In the genomic region with DNA sequence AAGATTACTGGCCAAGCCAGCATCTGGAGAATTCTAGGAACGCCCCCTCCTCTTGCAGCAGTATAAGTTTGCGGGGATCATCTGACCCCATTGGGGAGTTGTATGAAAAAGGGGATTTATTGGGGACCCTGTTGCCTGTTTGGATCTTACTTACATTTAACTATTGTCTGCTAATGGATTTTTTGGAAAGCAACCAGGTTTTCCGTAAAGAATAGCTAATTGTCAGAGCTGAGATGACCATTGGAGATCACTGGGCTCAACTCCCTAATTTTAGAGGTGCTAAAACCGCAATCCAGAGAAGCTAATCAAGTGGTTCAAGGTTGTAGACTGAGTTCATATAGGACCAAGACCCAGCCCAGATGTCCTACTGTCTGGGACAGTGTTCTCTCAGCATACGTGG, we compare ENCODE assay signal across 33 cellular contexts. TPM values are rescaled to one million over a fixed set of nuclear protein-coding genes. Genes with fewer than 3 reads are reported as not detected.
DNase-seq lines count a peak whose midpoint lies in the region; ATAC-seq and TF ChIP-seq lines count a peak whose summit lies in the region.
"Had no signal": no experiment of that assay in that cellular context is flagged by ENCODE, and none has a peak within 500 bp of the region (broad histone marks: within the 10 kb centered on the region; RNA-seq: fewer than 3 reads in every experiment).

No MANE protein-coding gene starts in this region.

- no peaks in the 10 kb centered on the region for H3K9me3 ChIP-seq in uterus
- no peaks in the 10 kb centered on the region for H3K9me3 ChIP-seq in CD4-positive, alpha-beta memory T cell (ENCODE audit: control insufficient read depth in 1 of 2, low read length in 2 of 2)
- H3K9me3 ChIP-seq: colonic mucosa, heart left ventricle, MG63, mucosa of descending colon, pancreas had no signal

- no peaks in the 10 kb centered on the region for H3K27me3 Mint-ChIP-seq in chondrocyte (ENCODE audit: low read depth)
- H3K27me3 Mint-ChIP-seq in activated T-cell treated with anti-CD3 and anti-CD28 coated beads, Interleukin-2, amount 50 U/mL, for 72 hours (ENCODE audit: low read depth) = peaks cover 7% of the 10 kb centered on the region
- H3K27me3 Mint-ChIP-seq in CD4-positive, alpha-beta memory T cell = no peaks in the 10 kb centered on the region
- H3K27me3 Mint-ChIP-seq: activated naive CD4-positive, alpha-beta T cell treated with anti-CD3 and anti-CD28 coated beads, Interleukin-2, amount 50 U/mL, for 24 hours had no signal

- H3K36me3 ChIP-seq in rectal smooth muscle tissue (ENCODE audit: control insufficient read depth, insufficient read depth, low read length) (no peaks in the 10 kb centered on the region), uterus (no peaks in the 10 kb centered on the region)
- no peaks in the 10 kb centered on the region for H3K36me3 ChIP-seq in CD4-positive, alpha-beta memory T cell (ENCODE audit: insufficient read depth, low read length)
- H3K36me3 ChIP-seq: colonic mucosa, MG63, pancreas, WERI-Rb-1 had no signal

- no peak overlapping the region for H3K4me3 Mint-ChIP-seq in chondrocyte (ENCODE audit: unreplicated experiment)
- no peak overlapping the region for H3K4me3 Mint-ChIP-seq in activated T-cell treated with anti-CD3 and anti-CD28 coated beads, Interleukin-2, amount 50 U/mL, for 72 hours
- no peak overlapping the region for H3K4me3 Mint-ChIP-seq in CD4-positive, alpha-beta memory T cell
- H3K4me3 Mint-ChIP-seq: activated CD8-positive, alpha-beta T cell treated with anti-CD3 and anti-CD28 coated beads, Interleukin-2, amount 10 ng/mL, durations not matched to agents 7 days and 5 days; activated naive CD4-positive, alpha-beta T cell treated with anti-CD3 and anti-CD28 coated beads, Interleukin-2, amount 50 U/mL, for 24 hours; natural killer cell treated with Interleukin-12 subunit alpha and Interleukin-12 subunit beta and Interleukin-15 and Interleukin-18, amount 100 ng/mL, for 72 hours; type B pancreatic cell had no signal

- H3K4me3 ChIP-seq in rectal smooth muscle tissue (ENCODE audit: low read length) = no peak overlapping the region
- no peak overlapping the region for H3K4me3 ChIP-seq in uterus
- H3K4me3 ChIP-seq in CD4-positive, alpha-beta memory T cell (ENCODE audit: low read length in 2 of 2) = no peak overlapping the region
- H3K4me3 ChIP-seq: colonic mucosa, heart left ventricle, MG63, mucosa of descending colon, pancreas had no signal

- TF ChIP-seq CTCF in chondrocyte (IDR thresholded peaks at IDR 0.05) (no peak), uterus (IDR thresholded peaks at IDR 0.05) (no peak)

- ATAC-seq in activated T-cell treated with anti-CD3 and anti-CD28 coated beads, Interleukin-2, amount 50 U/mL, for 72 hours (replicated peaks in 1 of 2) = no peak
- ATAC-seq: activated CD8-positive, alpha-beta T cell treated with anti-CD3 and anti-CD28 coated beads, Interleukin-2, amount 10 ng/mL, durations not matched to agents 7 days and 5 days; mucosa of descending colon; natural killer cell treated with Interleukin-12 subunit alpha and Interleukin-12 subunit beta and Interleukin-15 and Interleukin-18, amount 100 ng/mL, for 72 hours had no signal

- peaks cover 85% of the 10 kb centered on the region for H3K4me1 Mint-ChIP-seq in chondrocyte (ENCODE audit: low read depth)
- H3K4me1 Mint-ChIP-seq in activated T-cell treated with anti-CD3 and anti-CD28 coated beads, Interleukin-2, amount 50 U/mL, for 72 hours (ENCODE audit: low read depth) = peaks cover 10% of the 10 kb centered on the region
- H3K4me1 Mint-ChIP-seq in CD4-positive, alpha-beta memory T cell = peaks cover 15 to 31% (median 21%) of the 10 kb centered on the region in 4 donors

- POLR2A ChIA-PET in CD4-positive, alpha-beta memory T cell (lab: Charles Lee; ENCODE audit: partially characterized antibody) = interaction anchor here (0.8 kb wide), 1 partner anchor 126 kb away, joined by 3 read pairs; no protein-coding TSS in a partner anchor

- CTCF ChIA-PET in CD4-positive, alpha-beta memory T cell (lab: Charles Lee; ENCODE audit: partially characterized antibody) = interaction anchor here (0.9 to 1.6 kb wide), 2 partner anchors 16 to 65 kb away, joined by 4 to 6 read pairs; no protein-coding TSS in a partner anchor

- H3K27ac Mint-ChIP-seq in chondrocyte (ENCODE audit: unreplicated experiment) = peak overlapping the region; percentile 87
- H3K27ac Mint-ChIP-seq in activated T-cell treated with anti-CD3 and anti-CD28 coated beads, Interleukin-2, amount 50 U/mL, for 72 hours = no peak overlapping the region
- peak overlapping the region in 1 of 7 donors; percentile 48 for H3K27ac Mint-ChIP-seq in CD4-positive, alpha-beta memory T cell
- H3K27ac Mint-ChIP-seq: activated CD8-positive, alpha-beta T cell treated with anti-CD3 and anti-CD28 coated beads, Interleukin-2, amount 10 ng/mL, durations not matched to agents 7 days and 5 days; activated naive CD4-positive, alpha-beta T cell treated with anti-CD3 and anti-CD28 coated beads, Interleukin-2, amount 50 U/mL, for 24 hours; activated T-helper 2 cell treated with anti-CD3 and anti-CD28 coated beads, Interferon-gamma antibody, Interleukin-2, Interleukin-4, amounts not matched to agents 10 μg/mL and 5 μg/mL and 100 μg/mL, durations not matched to agents 14 hours and 24 hours and 36 hours; natural killer cell treated with Interleukin-12 subunit alpha and Interleukin-12 subunit beta and Interleukin-15 and Interleukin-18, amount 100 ng/mL, for 72 hours; type B pancreatic cell had no signal

- H3K4me1 ChIP-seq in rectal smooth muscle tissue (ENCODE audit: control insufficient read depth, insufficient read depth, low read length) = peaks cover 29% of the 10 kb centered on the region
- peaks cover 0 to 10% of the 10 kb centered on the region in 2 donors for H3K4me1 ChIP-seq in uterus
- peaks cover 18% of the 10 kb centered on the region for H3K4me1 ChIP-seq in CD4-positive, alpha-beta memory T cell (ENCODE audit: insufficient read depth, low read length)
- H3K4me1 ChIP-seq: colonic mucosa, pancreas had no signal

- no peak for TF ChIP-seq POLR2A in uterus (IDR thresholded peaks at IDR 0.05)

- DNase-seq in chondrocyte (ENCODE audit: low spot score) (no peak), globus pallidus (ENCODE audit: low spot score) (peak; percentile 57), uterus (no peak), COLO829 (ENCODE audit: low spot score) (no peak)
- DNase-seq in activated T-cell treated with anti-CD3 and anti-CD28 coated beads, Interleukin-2, amount 50 U/mL, for 72 hours = no peak
- DNase-seq in CD4-positive, alpha-beta memory T cell = no peak
- DNase-seq: activated CD4-positive, alpha-beta T cell treated with anti-CD3 and anti-CD28 coated beads for 4 hours; activated CD8-positive, alpha-beta T cell treated with anti-CD3 and anti-CD28 coated beads, Interleukin-2, amount 10 ng/mL, durations not matched to agents 7 days and 5 days; colonic mucosa; DND-41; erythroblast; GOT3; heart left ventricle; KG1; MG63; mucosa of descending colon; NCI-H1105; NCI-H187 treated with DMSO at 0.1 percent for 48 hours; NCI-H2171; NCI-H510A; small intestine; stimulated activated naive CD4-positive, alpha-beta T cell; T1000; WERI-Rb-1 had no signal

- intact Hi-C loops in uterus (cut with DNase I; ENCODE audit: low total_unique reads) = no loop called here
- intact Hi-C loops in CD4-positive, alpha-beta memory T cell (cut with micrococcal nuclease) = no loop called here

- H3K27ac ChIP-seq in rectal smooth muscle tissue (ENCODE audit: low read depth, low read length) = peak overlapping the region; percentile 61
- peak overlapping the region; percentile 62 to 91 for H3K27ac ChIP-seq in uterus
- H3K27ac ChIP-seq in CD4-positive, alpha-beta memory T cell (ENCODE audit: low read depth, low read length) = no peak overlapping the region
- H3K27ac ChIP-seq: colonic mucosa, pancreas, WERI-Rb-1 had no signal

- H3K36me3 Mint-ChIP-seq in chondrocyte (ENCODE audit: low read depth) = peaks cover 27% of the 10 kb centered on the region
- no peaks in the 10 kb centered on the region for H3K36me3 Mint-ChIP-seq in activated T-cell treated with anti-CD3 and anti-CD28 coated beads, Interleukin-2, amount 50 U/mL, for 72 hours (ENCODE audit: insufficient read depth in 2 of 2)
- H3K36me3 Mint-ChIP-seq in CD4-positive, alpha-beta memory T cell = peaks cover 0 to 2% of the 10 kb centered on the region in 2 donors
- H3K36me3 Mint-ChIP-seq: activated naive CD4-positive, alpha-beta T cell treated with anti-CD3 and anti-CD28 coated beads, Interleukin-2, amount 50 U/mL, for 24 hours; natural killer cell treated with Interleukin-12 subunit alpha and Interleukin-12 subunit beta and Interleukin-15 and Interleukin-18, amount 100 ng/mL, for 72 hours; type B pancreatic cell had no signal

- H3K27me3 ChIP-seq in rectal smooth muscle tissue (ENCODE audit: control insufficient read depth, insufficient read depth, low read length) (no peaks in the 10 kb centered on the region), uterus (no peaks in the 10 kb centered on the region)
- no peaks in the 10 kb centered on the region for H3K27me3 ChIP-seq in CD4-positive, alpha-beta memory T cell (ENCODE audit: insufficient read depth, low read length)
- H3K27me3 ChIP-seq: colonic mucosa, heart left ventricle, MG63, pancreas had no signal

- H3K9me3 Mint-ChIP-seq in chondrocyte (ENCODE audit: low read depth) = no peaks in the 10 kb centered on the region
- H3K9me3 Mint-ChIP-seq in activated T-cell treated with anti-CD3 and anti-CD28 coated beads, Interleukin-2, amount 50 U/mL, for 72 hours = no peaks in the 10 kb centered on the region
- no peaks in the 10 kb centered on the region for H3K9me3 Mint-ChIP-seq in CD4-positive, alpha-beta memory T cell
- H3K9me3 Mint-ChIP-seq: activated naive CD4-positive, alpha-beta T cell treated with anti-CD3 and anti-CD28 coated beads, Interleukin-2, amount 50 U/mL, for 24 hours; activated T-helper 2 cell treated with anti-CD3 and anti-CD28 coated beads, Interferon-gamma antibody, Interleukin-2, Interleukin-4, amounts not matched to agents 10 μg/mL and 5 μg/mL and 100 μg/mL, durations not matched to agents 14 hours and 24 hours and 36 hours; natural killer cell treated with Interleukin-12 subunit alpha and Interleukin-12 subunit beta and Interleukin-15 and Interleukin-18, amount 100 ng/mL, for 72 hours; type B pancreatic cell had no signal

- no peak overlapping the region for H3K9ac ChIP-seq in rectal smooth muscle tissue (ENCODE audit: low read length)

RNA-seq across cellular contexts. Expression of a gene that starts 38.8 kb away (rescaled TPM):
- total RNA-seq in chondrocyte (1,260 to 1,504 TPM (median 1,485 TPM) in 3 replicates), uterus (100 to 1,000 TPM in 3 of 4 donors, 10 to 100 TPM in 1; 98.3 to 153 (median 142) TPM)
- not detected for total RNA-seq in activated T-cell treated with anti-CD3 and anti-CD28 coated beads, Interleukin-2, amount 50 U/mL, for 72 hours
- total RNA-seq in CD4-positive, alpha-beta memory T cell = under 1 TPM in 1 of 2 experiments, not detected in 1; 0.17 TPM
- under 1 TPM in 1 of 2 donors, not detected in 1; 0.21 TPM for polyA plus RNA-seq in CD4-positive, alpha-beta memory T cell
- total RNA-seq: activated CD8-positive, alpha-beta T cell treated with anti-CD3 and anti-CD28 coated beads, Interleukin-2, amount 10 ng/mL, durations not matched to agents 7 days and 5 days; activated T-helper 2 cell treated with anti-CD3 and anti-CD28 coated beads, Interferon-gamma antibody, Interleukin-2, Interleukin-4, amounts not matched to agents 10 μg/mL and 5 μg/mL and 100 μg/mL, durations not matched to agents 14 hours and 24 hours and 36 hours; natural killer cell treated with Interleukin-12 subunit alpha and Interleukin-12 subunit beta and Interleukin-15 and Interleukin-18, amount 100 ng/mL, for 72 hours had no signal

RNA-seq across cellular contexts. Expression of a gene that starts 45.7 kb away (rescaled TPM):
- 0.62 to 1.1 TPM in 2 of 3 replicates, not detected in the other for total RNA-seq in chondrocyte
- not detected for total RNA-seq in uterus
- total RNA-seq in activated T-cell treated with anti-CD3 and anti-CD28 coated beads, Interleukin-2, amount 50 U/mL, for 72 hours = not detected
- total RNA-seq in CD4-positive, alpha-beta memory T cell = not detected
- polyA plus RNA-seq in CD4-positive, alpha-beta memory T cell = not detected
- total RNA-seq: activated CD8-positive, alpha-beta T cell treated with anti-CD3 and anti-CD28 coated beads, Interleukin-2, amount 10 ng/mL, durations not matched to agents 7 days and 5 days; activated T-helper 2 cell treated with anti-CD3 and anti-CD28 coated beads, Interferon-gamma antibody, Interleukin-2, Interleukin-4, amounts not matched to agents 10 μg/mL and 5 μg/mL and 100 μg/mL, durations not matched to agents 14 hours and 24 hours and 36 hours; bronchial epithelial cell; colonic mucosa; lower leg skin; mucosa of descending colon; natural killer cell treated with Interleukin-12 subunit alpha and Interleukin-12 subunit beta and Interleukin-15 and Interleukin-18, amount 100 ng/mL, for 72 hours; pancreas; SK-MEL-5 had no signal
- polyA plus RNA-seq: heart left ventricle, pancreas, small intestine had no signal

Comparison
In these comparisons a context has a peak if more than half of its experiments do, and no peak if none do; other contexts are left out.
1. RNA of a gene that starts 38.8 kb away (total RNA-seq): 1,260 to 1,504 TPM in chondrocyte and 98.3 to 153 TPM in uterus; 0.17 TPM in CD4-positive, alpha-beta memory T cell and not detected in activated T-cell treated with anti-CD3 and anti-CD28 coated beads, Interleukin-2, amount 50 U/mL, for 72 hours; every median in the first group is over 10 times any median in the second.